In genomic region chr20:49248301-49248700, GRCh38 we compare ENCODE assay signal across 30 cellular contexts. TPM values are rescaled to one million over a fixed set of nuclear protein-coding genes. Genes with fewer than 3 reads are reported as not detected.
DNase-seq lines count a peak whose midpoint lies in the region; ATAC-seq and TF ChIP-seq lines count a peak whose summit lies in the region.
"Had no signal": no experiment of that assay in that cellular context is flagged by ENCODE, and none has a peak within 500 bp of the region (broad histone marks: within the 10 kb centered on the region; RNA-seq: fewer than 3 reads in every experiment).

No MANE protein-coding gene starts in this region.

- no peaks in the 10 kb centered on the region for H3K9me3 ChIP-seq in neutrophil
- H3K9me3 ChIP-seq: ascending aorta, HAP-1, right atrium auricular region had no signal

- DNase-seq in activated naive CD4-positive, alpha-beta T cell treated with anti-CD3 and anti-CD28 coated beads for 36 hours = no peak
- no peak for DNase-seq in activated naive CD4-positive, alpha-beta T cell treated with anti-CD3 and anti-CD28 coated beads, Interleukin-2, amount 50 U/mL, for 16 hours
- DNase-seq in caudate nucleus (lab: John Stamatoyannopoulos, UW) (no peak), SW 1271 (lab: John Stamatoyannopoulos, UW) (no peak), RPMI8226 (no peak)
- DNase-seq: activated CD4-positive, CD25-positive, alpha-beta regulatory T cell treated with anti-CD3 and anti-CD28 coated beads, Interleukin-2, amount 50 U/mL, for 72 hours; COR-L47; DMS53; effector memory CD4-positive, alpha-beta T cell; immature natural killer cell; left colon; NCI-H1092 treated with DMSO at 0.1 percent for 48 hours; NCI-H187; NCI-H2171 treated with DMSO at 0.1 percent for 48 hours; NCI-H510A; stimulated activated CD4-positive, alpha-beta T cell treated with anti-CD3 and anti-CD28 coated beads, Interleukin-12 subunit alpha, Interleukin-12 subunit beta, amount 100 ng/mL, for 4 hours; stimulated activated CD4-positive, alpha-beta T cell treated with anti-CD3 and anti-CD28 coated beads, Interleukin-4, amount 100 ng/mL, for 1 hour; substantia nigra; T-helper 1 cell; trophoblast cell had no signal

- no peak overlapping the region for H3K4me3 ChIP-seq in neutrophil (ENCODE audit: low read depth in 1 of 2, low read length in 1 of 2)
- H3K4me3 ChIP-seq: ascending aorta, cardiac muscle cell, coronary artery, HAP-1, neural progenitor cell, right atrium auricular region had no signal

- no peaks in the 10 kb centered on the region for H3K27me3 ChIP-seq in neutrophil
- H3K27me3 ChIP-seq: ascending aorta, cardiac muscle cell, neural progenitor cell, right atrium auricular region had no signal

- no peaks in the 10 kb centered on the region for H3K27me3 Mint-ChIP-seq in activated naive CD4-positive, alpha-beta T cell treated with anti-CD3 and anti-CD28 coated beads for 36 hours (ENCODE audit: low read depth)

- peaks cover 4% of the 10 kb centered on the region for H3K4me1 Mint-ChIP-seq in activated naive CD4-positive, alpha-beta T cell treated with anti-CD3 and anti-CD28 coated beads for 36 hours (ENCODE audit: low read depth)
- H3K4me1 Mint-ChIP-seq: immature natural killer cell had no signal

- peaks cover 100% of the 10 kb centered on the region for H3K36me3 ChIP-seq in neutrophil
- H3K36me3 ChIP-seq: neural progenitor cell had no signal

- no peaks in the 10 kb centered on the region for H3K4me1 ChIP-seq in neutrophil (ENCODE audit: control insufficient read depth in 1 of 2, insufficient read depth in 1 of 2, low read depth in 1 of 2, low read length in 1 of 2)
- H3K4me1 ChIP-seq: ascending aorta, HAP-1, neural progenitor cell had no signal

- peak; percentile 3 for TF ChIP-seq POLR2A in GM10847 (IDR thresholded peaks at IDR 0.05; ENCODE audit: extremely low read depth, insufficient read length)

- peak overlapping the region; percentile 64 for H3K27ac Mint-ChIP-seq in activated naive CD4-positive, alpha-beta T cell treated with anti-CD3 and anti-CD28 coated beads for 36 hours
- H3K27ac Mint-ChIP-seq: neural progenitor cell had no signal

- H3K9me3 Mint-ChIP-seq in activated naive CD4-positive, alpha-beta T cell treated with anti-CD3 and anti-CD28 coated beads for 36 hours = no peaks in the 10 kb centered on the region
- H3K9me3 Mint-ChIP-seq: activated naive CD4-positive, alpha-beta T cell treated with anti-CD3 and anti-CD28 coated beads, Interleukin-2, amount 50 U/mL, for 72 hours; immature natural killer cell; neural progenitor cell had no signal

- H3K4me3 Mint-ChIP-seq in activated naive CD4-positive, alpha-beta T cell treated with anti-CD3 and anti-CD28 coated beads for 36 hours = no peak overlapping the region
- H3K4me3 Mint-ChIP-seq: immature natural killer cell, neural progenitor cell had no signal

- H3K27ac ChIP-seq in caudate nucleus (ENCODE audit: low read depth, low read length) (peak overlapping the region; percentile 13), neutrophil (peak overlapping the region; percentile 35)
- H3K27ac ChIP-seq: ascending aorta, cardiac muscle cell, coronary artery, neural progenitor cell, right atrium auricular region had no signal

- intact Hi-C loops in activated naive CD4-positive, alpha-beta T cell treated with anti-CD3 and anti-CD28 coated beads for 36 hours (cut with micrococcal nuclease) = no loop called here

- no peak for ATAC-seq in GM18870 (IDR thresholded peaks at IDR 0.05; ENCODE audit: unreplicated experiment)
- ATAC-seq: left colon had no signal

- peaks cover 41% of the 10 kb centered on the region for H3K36me3 Mint-ChIP-seq in activated naive CD4-positive, alpha-beta T cell treated with anti-CD3 and anti-CD28 coated beads for 36 hours (ENCODE audit: low read depth)

- TF ChIP-seq CTCF in neutrophil (IDR thresholded peaks at IDR 0.05) = no peak

- CTCF ChIA-PET in activated naive CD4-positive, alpha-beta T cell treated with anti-CD3 and anti-CD28 coated beads for 36 hours (lab: Charles Lee) = interaction anchor here (1.1 to 1.4 kb wide), 3 partner anchors 68 to 153 kb away, joined by 3 read pairs; no protein-coding TSS in a partner anchor

RNA-seq across cellular contexts. Expression of gene DDX27, which starts 29.1 kb away (rescaled TPM):
- 10 to 100 TPM; 40.6 to 41.2 TPM for total RNA-seq in activated naive CD4-positive, alpha-beta T cell treated with anti-CD3 and anti-CD28 coated beads for 36 hours

RNA-seq across cellular contexts. Expression of gene ZNFX1, which starts 29.6 kb away (rescaled TPM):
- total RNA-seq in activated naive CD4-positive, alpha-beta T cell treated with anti-CD3 and anti-CD28 coated beads for 36 hours = 10 to 100 TPM; 18.2 to 19.0 TPM
